ENCODE assay signal across 10 cellular contexts in the genomic region with DNA sequence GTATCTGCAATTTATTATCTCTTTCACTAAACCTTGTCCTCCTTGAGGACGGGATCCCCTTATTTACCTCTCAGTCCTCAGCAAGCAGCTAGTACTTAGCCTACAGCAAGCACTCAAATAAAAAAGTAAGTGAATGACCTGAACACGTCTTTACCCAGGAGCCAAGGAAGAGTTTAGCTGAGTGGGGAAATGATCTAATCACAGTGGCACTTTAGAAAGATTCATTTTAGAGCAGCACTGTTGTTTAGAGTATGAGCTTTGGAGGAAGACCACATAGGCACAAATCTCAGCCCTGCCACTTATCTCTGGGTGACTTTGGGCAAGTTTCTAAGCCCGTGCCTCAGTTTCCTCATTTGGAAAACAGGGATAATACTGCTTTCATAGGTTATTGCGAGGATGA. TPM values are rescaled to one million over a fixed set of nuclear protein-coding genes. Genes with fewer than 3 reads are reported as not detected.
DNase-seq lines count a peak whose midpoint lies in the region; FAIRE-seq and TF ChIP-seq lines count a peak whose summit lies in the region.
"Had no signal": no experiment of that assay in that cellular context is flagged by ENCODE, and none has a peak within 500 bp of the region (broad histone marks: within the 10 kb centered on the region; RNA-seq: fewer than 3 reads in every experiment).

No MANE protein-coding gene starts in this region.

- H3K9ac ChIP-seq in endothelial cell of umbilical vein (replicated peaks; ENCODE audit: extremely low read depth, insufficient read depth, low read length), result peak overlapping the region; percentile 61
- H3K9ac ChIP-seq in skeletal muscle satellite cell (ENCODE audit: low read depth, low read length), result peak overlapping the region; percentile 84

- H2AFZ ChIP-seq in endothelial cell of umbilical vein (ENCODE audit: low read depth, low read length), result no peak overlapping the region

- H3K4me1 ChIP-seq in endothelial cell of umbilical vein (ENCODE audit: control insufficient read depth, extremely low read depth, insufficient read depth, low read length) (peaks cover 44% of the 10 kb centered on the region), skeletal muscle satellite cell (ENCODE audit: control insufficient read depth, insufficient read depth, low read length) (peaks cover 19% of the 10 kb centered on the region)

- no peaks in the 10 kb centered on the region for H3K27me3 ChIP-seq in endothelial cell of umbilical vein (ENCODE audit: control insufficient read depth in 2 of 2, insufficient read depth in 2 of 2, low read length in 2 of 2)
- H3K27me3 ChIP-seq in skeletal muscle satellite cell (ENCODE audit: control insufficient read depth, insufficient read depth, low read length), result no peaks in the 10 kb centered on the region
- H3K27me3 ChIP-seq: neutrophil had no signal

- peaks cover 49% of the 10 kb centered on the region for H3K4me1 Mint-ChIP-seq in activated T-cell treated with anti-CD3 and anti-CD28 coated beads, Interleukin-2, amount 50 U/mL, for 24 hours (ENCODE audit: low read depth)

- H3K9me1 ChIP-seq in endothelial cell of umbilical vein (replicated peaks; ENCODE audit: control insufficient read depth, extremely low read depth, insufficient read depth, low read length), result no peaks in the 10 kb centered on the region

- peak overlapping the region; percentile 71 for H3K4me3 Mint-ChIP-seq in activated T-cell treated with anti-CD3 and anti-CD28 coated beads, Interleukin-2, amount 50 U/mL, for 24 hours

- H3K27ac ChIP-seq in endothelial cell of umbilical vein (ENCODE audit: insufficient read depth, low read depth, low read length), result peak overlapping the region; percentile 68
- H3K27ac ChIP-seq: neutrophil had no signal

- FAIRE-seq in endothelial cell of umbilical vein (lab: Jason Lieb, UNC), result peak; percentile 84

- H3K4me3 ChIP-seq in endothelial cell of umbilical vein (replicated peaks in 1 of 3; ENCODE audit: insufficient read depth in 1 of 3, low read depth in 1 of 3, low read length in 3 of 3) (peak overlapping the region in 1 of 3 experiments; percentile 81), skeletal muscle satellite cell (ENCODE audit: low read length) (peak overlapping the region; percentile 85)

- BruUV-seq in endothelial cell of umbilical vein (replicated peaks; lab: Mats Ljungman, UMichigan), result no TSS peak

- peaks cover 28% of the 10 kb centered on the region for H3K27me3 Mint-ChIP-seq in activated T-cell treated with anti-CD3 and anti-CD28 coated beads, Interleukin-2, amount 50 U/mL, for 24 hours
- H3K27me3 Mint-ChIP-seq: IgD-negative memory B cell had no signal

- no peak for TF ChIP-seq CTCF in endothelial cell of umbilical vein (IDR thresholded peaks at IDR 0.05; ENCODE audit: extremely low read depth in 1 of 2, insufficient read depth in 1 of 2, low read depth in 1 of 2, low read length in 2 of 2)
- TF ChIP-seq CTCF in GM20000 (IDR thresholded peaks at IDR 0.05; ENCODE audit: extremely low read depth, missing control alignments), result no peak

- TF ChIP-seq POLR2A in endothelial cell of umbilical vein (IDR thresholded peaks at IDR 0.05; ENCODE audit: low read depth, low read length), result no peak

- CTCF ChIA-PET in endothelial cell of umbilical vein (lab: Charles Lee), result interaction anchor here (0.8 kb wide), 1 partner anchor 138 kb away, joined by 4 read pairs; no protein-coding TSS in a partner anchor

- DNase-seq in activated T-cell treated with anti-CD3 and anti-CD28 coated beads, Interleukin-2, amount 50 U/mL, for 24 hours, result no peak
- DNase-seq in activated T-cell treated with anti-CD3 and anti-CD28 coated beads, Interleukin-2, amount 50 U/mL, for 48 hours, result no peak
- peak; percentile 49 for DNase-seq in RKO (ENCODE audit: low spot score)
- DNase-seq in endothelial cell of umbilical vein (ENCODE audit: low read depth, low spot score), result peak; percentile 53
- DNase-seq in stimulated activated CD4-positive, alpha-beta T cell treated with anti-CD3 and anti-CD28 coated beads, Interleukin-4, amount 100 ng/mL, for 1 hour, result no peak
- no peak for DNase-seq in superior temporal gyrus (ENCODE audit: extremely low spot score)
- no peak for DNase-seq in GM20000 (ENCODE audit: low spot score)

- H3K9me3 ChIP-seq in endothelial cell of umbilical vein (replicated peaks; ENCODE audit: control insufficient read depth, insufficient read depth, low read length) (no peaks in the 10 kb centered on the region), skeletal muscle satellite cell (replicated peaks; ENCODE audit: low read length) (no peaks in the 10 kb centered on the region)
- H3K9me3 ChIP-seq: neutrophil had no signal

- peak overlapping the region; percentile 1 for H3K27ac Mint-ChIP-seq in activated T-cell treated with anti-CD3 and anti-CD28 coated beads, Interleukin-2, amount 50 U/mL, for 24 hours

- no peaks in the 10 kb centered on the region for H4K20me1 ChIP-seq in endothelial cell of umbilical vein (replicated peaks; ENCODE audit: control insufficient read depth, extremely low read depth, insufficient read depth, low read length)

- H3K36me3 Mint-ChIP-seq in activated T-cell treated with anti-CD3 and anti-CD28 coated beads, Interleukin-2, amount 50 U/mL, for 24 hours (ENCODE audit: low read depth), result peaks cover 57% of the 10 kb centered on the region
- H3K36me3 Mint-ChIP-seq: IgD-negative memory B cell had no signal

- intact Hi-C loops in endothelial cell of umbilical vein (cut with micrococcal nuclease), result loop anchor here (5.0 to 10.0 kb wide), 4 partner anchors 177 to 1532 kb away; a partner anchor contains a TSS

- H3K9me3 Mint-ChIP-seq in activated T-cell treated with anti-CD3 and anti-CD28 coated beads, Interleukin-2, amount 50 U/mL, for 24 hours, result no peaks in the 10 kb centered on the region
- H3K9me3 Mint-ChIP-seq: IgD-negative memory B cell had no signal

- no peaks in the 10 kb centered on the region for H3K36me3 ChIP-seq in endothelial cell of umbilical vein (ENCODE audit: control insufficient read depth in 2 of 2, extremely low read depth in 1 of 2, insufficient read depth in 2 of 2, low read length in 2 of 2)
- no peaks in the 10 kb centered on the region for H3K36me3 ChIP-seq in skeletal muscle satellite cell (ENCODE audit: insufficient read depth, low read length)
- H3K36me3 ChIP-seq: neutrophil had no signal

- dilution Hi-C loops in endothelial cell of umbilical vein (cut with MboI; ENCODE audit: extremely low pct_ligation_motif_present, low sequenced_read_pairs), result no loop called here

- H3K4me2 ChIP-seq in endothelial cell of umbilical vein (ENCODE audit: insufficient read depth, low read length) (peak overlapping the region; percentile 85), skeletal muscle satellite cell (ENCODE audit: low read length) (peak overlapping the region; percentile 79)

- POLR2A ChIA-PET in endothelial cell of umbilical vein (lab: Charles Lee), result interaction anchor here (0.6 kb wide), 1 partner anchor 497 kb away, joined by 8 read pairs; no protein-coding TSS in a partner anchor

- H3K79me2 ChIP-seq in endothelial cell of umbilical vein (ENCODE audit: control insufficient read depth, insufficient read depth, low read length), result peaks cover 66% of the 10 kb centered on the region

TF ChIP-seq in endothelial cell of umbilical vein, 7 proteins besides CTCF, POLR2A, EP300 and RAD21:
- no peak for TF ChIP-seq EZH2 (IDR thresholded peaks at IDR 0.05; ENCODE audit: borderline replicate concordance, low read depth, low read length, severe bottlenecking)
- TF ChIP-seq GATA2 (IDR thresholded peaks at IDR 0.05; ENCODE audit: insufficient read depth, insufficient read length, low read depth, low read length), result no peak
- TF ChIP-seq POLR2AphosphoS5 (IDR thresholded peaks at IDR 0.05; ENCODE audit: insufficient read depth, low read depth, low read length), result no peak
- TF ChIP-seq FOS (IDR thresholded peaks at IDR 0.05; ENCODE audit: borderline replicate concordance, insufficient read depth, low read length), result no peak
- TF ChIP-seq, protein P1, sequence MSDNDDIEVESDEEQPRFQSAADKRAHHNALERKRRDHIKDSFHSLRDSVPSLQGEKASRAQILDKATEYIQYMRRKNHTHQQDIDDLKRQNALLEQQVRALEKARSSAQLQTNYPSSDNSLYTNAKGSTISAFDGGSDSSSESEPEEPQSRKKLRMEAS (IDR thresholded peaks at IDR 0.05; ENCODE audit: insufficient read depth, insufficient read length), result no peak
- TF ChIP-seq JUN (IDR thresholded peaks at IDR 0.05; ENCODE audit: borderline replicate concordance, insufficient read depth, insufficient read length, low read depth), result peak; percentile 18
- TF ChIP-seq MYC (IDR thresholded peaks at IDR 0.05; ENCODE audit: low read depth, low read length), result no peak

RNA-seq across cellular contexts. Expression of a gene that starts 2.7 kb away (rescaled TPM):
- total RNA-seq in endothelial cell of umbilical vein, result 10.1 and 11.4 TPM in 2 replicates
- polyA plus RNA-seq in endothelial cell of umbilical vein, result 4.2 and 5.4 TPM in 2 replicates
- 3.9 and 4.2 TPM in 2 replicates for polyA plus RNA-seq in endothelial cell of umbilical vein (2011; cell fraction: cytosol; rRNA removed)
- 8.7 and 8.9 TPM in 2 replicates for polyA plus RNA-seq in endothelial cell of umbilical vein (2011; cell fraction: nucleus; rRNA removed)
- 3.3 and 4.6 TPM in 2 replicates for polyA plus RNA-seq in endothelial cell of umbilical vein (2012)
- polyA minus RNA-seq in endothelial cell of umbilical vein, result 9.7 and 12.6 TPM in 2 replicates
- polyA minus RNA-seq in endothelial cell of umbilical vein (2011; cell fraction: cytosol; rRNA and poly(A)+ RNA removed), result 14.2 TPM
- 15.9 and 19.1 TPM in 2 replicates for polyA minus RNA-seq in endothelial cell of umbilical vein (2011; cell fraction: nucleus; rRNA and poly(A)+ RNA removed)
- 4.3 and 6.1 TPM in 2 replicates for total RNA-seq in skeletal muscle satellite cell (2012; rRNA removed)

Comparison
In these comparisons a context has a peak if more than half of its experiments do, and no peak if none do; other contexts are left out.
1. DNase-seq: peak in RKO (single experiment) and endothelial cell of umbilical vein (single experiment); none in activated T-cell treated with anti-CD3 and anti-CD28 coated beads, Interleukin-2, amount 50 U/mL, for 24 hours (single experiment), activated T-cell treated with anti-CD3 and anti-CD28 coated beads, Interleukin-2, amount 50 U/mL, for 48 hours (0 of 2), stimulated activated CD4-positive, alpha-beta T cell treated with anti-CD3 and anti-CD28 coated beads, Interleukin-4, amount 100 ng/mL, for 1 hour (single experiment), superior temporal gyrus (single experiment) and GM20000 (single experiment).